Comparison of ENCODE assay signal across 11 cellular contexts in genomic region chr20:35342154-35342769, GRCh38. TPM values are rescaled to one million over a fixed set of nuclear protein-coding genes. Genes with fewer than 3 reads are reported as not detected.
A peak's percentile ranks its signal among the peaks of the same experiment; 100 is the strongest.
DNase-seq lines count a peak whose midpoint lies in the region; ATAC-seq and TF ChIP-seq lines count a peak whose summit lies in the region.
"Had no signal": no experiment of that assay in that cellular context is flagged by ENCODE, and none has a peak within 500 bp of the region (broad histone marks: within the 10 kb centered on the region; RNA-seq: fewer than 3 reads in every experiment).

No MANE protein-coding gene starts in this region.

- intact Hi-C loops in Calu3 (cut with micrococcal nuclease; ENCODE audit: unreplicated experiment), result no loop called here

- H3K4me1 Mint-ChIP-seq in Calu3 (ENCODE audit: low read depth, unreplicated experiment), result peaks cover 11% of the 10 kb centered on the region

- peaks cover 21% of the 10 kb centered on the region for H3K36me3 Mint-ChIP-seq in Calu3 (ENCODE audit: insufficient read depth, unreplicated experiment)

- CTCF ChIA-PET in Calu3 (lab: Charles Lee), result interaction anchor here (0.6 kb wide), 1 partner anchor 30 kb away, joined by 3 read pairs; no protein-coding TSS in a partner anchor

- H3K4me3 Mint-ChIP-seq in Calu3 (ENCODE audit: low read depth, unreplicated experiment), result no peak overlapping the region
- H3K4me3 Mint-ChIP-seq: activated T-cell treated with anti-CD3 and anti-CD28 coated beads, Interleukin-2, amount 50 U/mL, for 24 hours had no signal

- BruUV-seq in Calu3 (replicated peaks; lab: Mats Ljungman, UMichigan), result no TSS peak

- no peaks in the 10 kb centered on the region for H3K27me3 Mint-ChIP-seq in Calu3 (ENCODE audit: unreplicated experiment)
- H3K27me3 Mint-ChIP-seq: activated T-cell treated with anti-CD3 and anti-CD28 coated beads, Interleukin-2, amount 50 U/mL, for 24 hours had no signal

- H3K9me3 Mint-ChIP-seq in Calu3 (ENCODE audit: low read depth, unreplicated experiment), result no peaks in the 10 kb centered on the region
- H3K9me3 Mint-ChIP-seq: activated T-cell treated with anti-CD3 and anti-CD28 coated beads, Interleukin-2, amount 50 U/mL, for 24 hours had no signal

- no peak for TF ChIP-seq CTCF in Calu3 (IDR thresholded peaks at IDR 0.05; ENCODE audit: unreplicated experiment)

- ATAC-seq in esophagus mucosa, result peak; percentile 30
- ATAC-seq in GM21390 (IDR thresholded peaks at IDR 0.05; ENCODE audit: unreplicated experiment), result no peak
- no peak for ATAC-seq in HG03025 (IDR thresholded peaks at IDR 0.05; ENCODE audit: low FRiP score, unreplicated experiment)

- H3K27ac Mint-ChIP-seq in Calu3 (ENCODE audit: unreplicated experiment), result no peak overlapping the region
- H3K27ac Mint-ChIP-seq: activated T-cell treated with anti-CD3 and anti-CD28 coated beads, Interleukin-2, amount 50 U/mL, for 24 hours had no signal

- DNase-seq in NCI-H82 (lab: John Stamatoyannopoulos, UW) (peak; percentile 9), NCI-H82 treated with DMSO at 0.1 percent for 48 hours (lab: John Stamatoyannopoulos, UW; ENCODE audit: unreplicated experiment) (no peak), NCI-H226 (peak; percentile 44), renal cortical epithelial cell (ENCODE audit: low read depth) (peak; percentile 45), Calu3 (no peak)
- DNase-seq: activated T-cell treated with anti-CD3 and anti-CD28 coated beads, Interleukin-2, amount 50 U/mL, for 24 hours; NCI-H2081 treated with DMSO at 0.1 percent for 48 hours had no signal

RNA-seq across cellular contexts. Expression of gene FAM83C, which starts 50.0 kb away (rescaled TPM):
- total RNA-seq in esophagus mucosa, result 39.1 TPM
- total RNA-seq in renal cortical epithelial cell, result not detected in 2 replicates
- total RNA-seq in Calu3 (2022), result 0.12 TPM in 1 of 2 replicates, not detected in the other
- total RNA-seq: T-helper 1 cell treated with Interleukin-12 subunit alpha and Interleukin-12 subunit beta and Interleukin-4 antibody, amounts not matched to agents 30 ng/mL and 1 ng/mL, for 36 hours had no signal

RNA-seq across cellular contexts. Expression of gene EIF6, which starts 57.7 kb away (rescaled TPM):
- total RNA-seq in esophagus mucosa (256 TPM), renal cortical epithelial cell (199 and 503 TPM in 2 replicates), Calu3 (2022) (271 and 317 TPM in 2 replicates)

Comparison
In these comparisons a context has a peak if more than half of its experiments do, and no peak if none do; other contexts are left out.
1. DNase-seq: peak in NCI-H82 (single experiment), NCI-H226 (single experiment) and renal cortical epithelial cell (single experiment); none in NCI-H82 treated with DMSO at 0.1 percent for 48 hours (single experiment) and Calu3 (single experiment).
2. RNA of gene FAM83C, which starts 50.0 kb away (total RNA-seq): 39.1 TPM in esophagus mucosa (single experiment); not detected in renal cortical epithelial cell and 0.12 TPM in Calu3; every median in the first group is over 10 times any median in the second.